ENCODE assay signal across 27 cellular contexts in the genomic region with DNA sequence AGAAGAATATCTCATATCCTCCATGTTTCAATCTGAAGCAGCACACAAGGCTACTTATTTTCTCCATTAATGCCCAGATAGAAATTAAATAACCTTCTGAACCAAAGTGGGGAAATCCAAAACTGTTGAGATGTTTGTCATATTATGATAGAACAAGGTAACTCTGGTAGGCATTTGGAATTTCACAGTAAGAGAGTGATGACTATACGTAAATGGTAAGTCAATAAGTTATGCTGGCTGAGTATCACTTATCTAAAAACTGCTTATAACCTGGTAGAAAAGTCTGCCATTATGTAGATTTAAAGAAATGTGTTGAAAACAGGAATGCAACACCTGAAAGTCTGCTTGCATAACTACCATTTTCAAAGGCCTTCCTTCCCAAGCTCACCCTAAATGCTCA. TPM values are rescaled to one million over a fixed set of nuclear protein-coding genes. Genes with fewer than 3 reads are reported as not detected.
"Had no signal": no experiment of that assay in that cellular context is flagged by ENCODE, and none has a peak within 500 bp of the region (broad histone marks: within the 10 kb centered on the region; RNA-seq: fewer than 3 reads in every experiment).

No MANE protein-coding gene starts in this region.

- H3K4me1 ChIP-seq: pancreas, prostate gland, sigmoid colon, spleen, suprapubic skin, vagina had no signal

- FAIRE-seq: kidney, pancreas had no signal

- DNase-seq: hippocampal formation; kidney; left colon; left ventricle myocardium inferior; midbrain; mucosa of descending colon; naive thymus-derived CD4-positive, alpha-beta T cell; nucleus accumbens; pancreas; posterior cingulate gyrus; retina; right cardiac atrium; sigmoid colon; small intestine; spleen; stimulated activated CD4-positive, alpha-beta T cell treated with anti-CD3 and anti-CD28 coated beads, Interleukin-2, amount 100 ng/mL, for 24 hours; stimulated activated CD4-positive, alpha-beta T cell treated with anti-CD3 and anti-CD28 coated beads, Interleukin-4, amount 100 ng/mL, for 1 hour; stimulated activated naive CD4-positive, alpha-beta T cell; tibial artery had no signal

- H3K27ac ChIP-seq: left ventricle myocardium inferior, pancreas, prostate gland, sigmoid colon, spleen, suprapubic skin, tibial artery, vagina had no signal

- H3K27me3 ChIP-seq: pancreas, sigmoid colon, spleen, suprapubic skin, tibial artery, vagina had no signal

- H3K4me3 Mint-ChIP-seq: naive thymus-derived CD4-positive, alpha-beta T cell; natural killer cell treated with Interleukin-12 subunit alpha and Interleukin-12 subunit beta and Interleukin-15 and Interleukin-18, amount 100 ng/mL, for 72 hours; stimulated activated effector memory CD8-positive, alpha-beta T cell treated with anti-CD3 and anti-CD28 coated beads, Interleukin-12 subunit alpha, Interleukin-12 subunit beta, amount 100 ng/mL, for 72 hours; stimulated activated naive CD8-positive, alpha-beta T cell treated with anti-CD3 and anti-CD28 coated beads, Interleukin-15, Interleukin-2, amounts not matched to agents 100 ng/mL and 50 ng/mL, for 24 hours had no signal

- H3K9me3 Mint-ChIP-seq: naive thymus-derived CD4-positive, alpha-beta T cell; natural killer cell treated with Interleukin-12 subunit alpha and Interleukin-12 subunit beta and Interleukin-15 and Interleukin-18, amount 100 ng/mL, for 72 hours; stimulated activated effector memory CD8-positive, alpha-beta T cell treated with anti-CD3 and anti-CD28 coated beads, Interleukin-12 subunit alpha, Interleukin-12 subunit beta, amount 100 ng/mL, for 72 hours; stimulated activated naive CD8-positive, alpha-beta T cell treated with anti-CD3 and anti-CD28 coated beads, Interleukin-15, Interleukin-2, amounts not matched to agents 100 ng/mL and 50 ng/mL, for 24 hours had no signal

- H3K4me3 ChIP-seq: left ventricle myocardium inferior, lung, mucosa of descending colon, pancreas, prostate gland, sigmoid colon, spleen, suprapubic skin, thoracic aorta, tibial artery, vagina had no signal

- H3K27me3 Mint-ChIP-seq: naive thymus-derived CD4-positive, alpha-beta T cell; natural killer cell treated with Interleukin-12 subunit alpha and Interleukin-12 subunit beta and Interleukin-15 and Interleukin-18, amount 100 ng/mL, for 72 hours; stimulated activated naive CD8-positive, alpha-beta T cell treated with anti-CD3 and anti-CD28 coated beads, Interleukin-15, Interleukin-2, amounts not matched to agents 100 ng/mL and 50 ng/mL, for 24 hours had no signal

- H3K9me3 ChIP-seq: left ventricle myocardium inferior, mucosa of descending colon, prostate gland, sigmoid colon, spleen, suprapubic skin, thoracic aorta, tibial artery, vagina had no signal

- H3K27ac Mint-ChIP-seq: natural killer cell treated with Interleukin-12 subunit alpha and Interleukin-12 subunit beta and Interleukin-15 and Interleukin-18, amount 100 ng/mL, for 72 hours; stimulated activated effector memory CD8-positive, alpha-beta T cell treated with anti-CD3 and anti-CD28 coated beads, Interleukin-12 subunit alpha, Interleukin-12 subunit beta, amount 100 ng/mL, for 72 hours; stimulated activated naive CD8-positive, alpha-beta T cell treated with anti-CD3 and anti-CD28 coated beads, Interleukin-15, Interleukin-2, amounts not matched to agents 100 ng/mL and 50 ng/mL, for 24 hours had no signal

RNA-seq across cellular contexts. Expression of a gene that starts 17.2 kb away (rescaled TPM):
- total RNA-seq: left ventricle myocardium inferior had no signal
